ENCODE assay signal across 1 cellular context in the genomic region with DNA sequence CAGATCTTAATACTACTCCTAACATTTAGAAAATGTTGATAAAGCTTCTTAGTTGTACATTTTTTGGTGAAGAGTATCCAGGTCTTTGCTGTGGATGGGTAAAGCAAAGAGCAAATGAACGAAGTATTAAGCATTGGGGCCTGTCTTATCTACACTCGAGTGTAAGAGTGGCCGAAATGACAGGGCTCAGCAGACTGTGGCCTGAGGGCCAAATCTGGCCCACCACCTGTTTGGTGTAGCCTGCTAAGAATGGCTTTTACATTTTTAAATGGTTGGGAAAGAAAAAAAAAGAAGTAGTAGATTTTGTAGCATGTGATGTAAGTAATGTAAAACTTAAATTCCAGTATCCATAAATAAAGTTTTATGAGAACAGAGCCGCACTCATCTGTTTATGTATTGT.
TF ChIP-seq lines count a peak whose summit lies in the region.

No MANE protein-coding gene starts in this region.

TF ChIP-seq in K562, 482 proteins besides CTCF, POLR2A, EP300 and RAD21:
- no peak for TF ChIP-seq HMG20A (CRISPR knock-in tag; conservative IDR thresholded peaks at IDR 0.05)
- TF ChIP-seq E2F1 (CRISPR knock-in tag; IDR thresholded peaks at IDR 0.05) = no peak
- TF ChIP-seq CXXC5 (CRISPR knock-in tag; IDR thresholded peaks at IDR 0.05) = no peak
- TF ChIP-seq, protein P1, sequence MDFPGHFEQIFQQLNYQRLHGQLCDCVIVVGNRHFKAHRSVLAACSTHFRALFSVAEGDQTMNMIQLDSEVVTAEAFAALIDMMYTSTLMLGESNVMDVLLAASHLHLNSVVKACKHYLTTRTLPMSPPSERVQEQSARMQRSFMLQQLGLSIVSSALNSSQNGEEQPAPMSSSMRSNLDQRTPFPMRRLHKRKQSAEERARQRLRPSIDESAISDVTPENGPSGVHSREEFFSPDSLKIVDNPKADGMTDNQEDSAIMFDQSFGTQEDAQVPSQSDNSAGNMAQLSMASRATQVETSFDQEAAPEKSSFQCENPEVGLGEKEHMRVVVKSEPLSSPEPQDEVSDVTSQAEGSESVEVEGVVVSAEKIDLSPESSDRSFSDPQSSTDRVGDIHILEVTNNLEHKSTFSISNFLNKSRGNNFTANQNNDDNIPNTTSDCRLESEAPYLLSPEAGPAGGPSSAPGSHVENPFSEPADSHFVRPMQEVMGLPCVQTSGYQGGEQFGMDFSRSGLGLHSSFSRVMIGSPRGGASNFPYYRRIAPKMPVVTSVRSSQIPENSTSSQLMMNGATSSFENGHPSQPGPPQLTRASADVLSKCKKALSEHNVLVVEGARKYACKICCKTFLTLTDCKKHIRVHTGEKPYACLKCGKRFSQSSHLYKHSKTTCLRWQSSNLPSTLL (IDR thresholded peaks at IDR 0.05) = no peak
- TF ChIP-seq ETV1 (tag; conservative IDR thresholded peaks at IDR 0.05; ENCODE audit: low read depth) = no peak
- no peak for TF ChIP-seq SIN3A (IDR thresholded peaks at IDR 0.05; ENCODE audit: borderline replicate concordance in 2 of 2, control insufficient read depth in 1 of 2, low read depth in 2 of 2, low read length in 2 of 2)
- TF ChIP-seq TCF3 (CRISPR knock-in tag; IDR thresholded peaks at IDR 0.05) = peak; percentile 49
- no peak for TF ChIP-seq KDM1A (IDR thresholded peaks at IDR 0.05)
- peak; percentile 34; the same call in 1 of the 2 replicates for TF ChIP-seq TAL1 (IDR thresholded peaks at IDR 0.05)
- no peak for TF ChIP-seq HDAC6 (IDR thresholded peaks at IDR 0.05; ENCODE audit: low read depth, low read length)
- no peak for TF ChIP-seq FOXM1 (IDR thresholded peaks at IDR 0.05; ENCODE audit: low read depth)
- no peak for TF ChIP-seq FOXM1 (CRISPR knock-in tag; IDR thresholded peaks at IDR 0.05; ENCODE audit: low read depth)
- 0 out of 2 replicates have a peak, but pooled peaks have one; percentile 35 for TF ChIP-seq ZBTB40 (IDR thresholded peaks at IDR 0.05)
- no peak for TF ChIP-seq ZBTB40 (CRISPR knock-in tag; IDR thresholded peaks at IDR 0.05)
- no peak for TF ChIP-seq USF2 (CRISPR knock-in tag; IDR thresholded peaks at IDR 0.05)
- TF ChIP-seq ILF3 (IDR thresholded peaks at IDR 0.05; ENCODE audit: borderline replicate concordance) = no peak
- no peak for TF ChIP-seq SOX6 (IDR thresholded peaks at IDR 0.05)
- no peak for TF ChIP-seq ARNT (IDR thresholded peaks at IDR 0.05)
- no peak for TF ChIP-seq ZNF609 (CRISPR knock-in tag; IDR thresholded peaks at IDR 0.05; ENCODE audit: borderline replicate concordance)
- TF ChIP-seq, protein P2, sequence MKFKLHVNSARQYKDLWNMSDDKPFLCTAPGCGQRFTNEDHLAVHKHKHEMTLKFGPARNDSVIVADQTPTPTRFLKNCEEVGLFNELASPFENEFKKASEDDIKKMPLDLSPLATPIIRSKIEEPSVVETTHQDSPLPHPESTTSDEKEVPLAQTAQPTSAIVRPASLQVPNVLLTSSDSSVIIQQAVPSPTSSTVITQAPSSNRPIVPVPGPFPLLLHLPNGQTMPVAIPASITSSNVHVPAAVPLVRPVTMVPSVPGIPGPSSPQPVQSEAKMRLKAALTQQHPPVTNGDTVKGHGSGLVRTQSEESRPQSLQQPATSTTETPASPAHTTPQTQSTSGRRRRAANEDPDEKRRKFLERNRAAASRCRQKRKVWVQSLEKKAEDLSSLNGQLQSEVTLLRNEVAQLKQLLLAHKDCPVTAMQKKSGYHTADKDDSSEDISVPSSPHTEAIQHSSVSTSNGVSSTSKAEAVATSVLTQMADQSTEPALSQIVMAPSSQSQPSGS (CRISPR knock-in tag; IDR thresholded peaks at IDR 0.05) = no peak
- no peak for TF ChIP-seq NBN (IDR thresholded peaks at IDR 0.05; ENCODE audit: low read depth)
- no peak for TF ChIP-seq TAF1 (IDR thresholded peaks at IDR 0.05; ENCODE audit: control insufficient read depth, extremely low read depth, insufficient read depth, low read length, severe bottlenecking)
- no peak for TF ChIP-seq KLF13 (tag; IDR thresholded peaks at IDR 0.05; ENCODE audit: borderline replicate concordance, low read depth)
- TF ChIP-seq ZNF75A (CRISPR knock-in tag; IDR thresholded peaks at IDR 0.05) = no peak
- peak; percentile 52 for TF ChIP-seq CBFA2T3 (IDR thresholded peaks at IDR 0.05)
TF ChIP-seq in K562: peak in this region for 4.
